ENCODE assay signal across 8 cellular contexts in the genomic region with DNA sequence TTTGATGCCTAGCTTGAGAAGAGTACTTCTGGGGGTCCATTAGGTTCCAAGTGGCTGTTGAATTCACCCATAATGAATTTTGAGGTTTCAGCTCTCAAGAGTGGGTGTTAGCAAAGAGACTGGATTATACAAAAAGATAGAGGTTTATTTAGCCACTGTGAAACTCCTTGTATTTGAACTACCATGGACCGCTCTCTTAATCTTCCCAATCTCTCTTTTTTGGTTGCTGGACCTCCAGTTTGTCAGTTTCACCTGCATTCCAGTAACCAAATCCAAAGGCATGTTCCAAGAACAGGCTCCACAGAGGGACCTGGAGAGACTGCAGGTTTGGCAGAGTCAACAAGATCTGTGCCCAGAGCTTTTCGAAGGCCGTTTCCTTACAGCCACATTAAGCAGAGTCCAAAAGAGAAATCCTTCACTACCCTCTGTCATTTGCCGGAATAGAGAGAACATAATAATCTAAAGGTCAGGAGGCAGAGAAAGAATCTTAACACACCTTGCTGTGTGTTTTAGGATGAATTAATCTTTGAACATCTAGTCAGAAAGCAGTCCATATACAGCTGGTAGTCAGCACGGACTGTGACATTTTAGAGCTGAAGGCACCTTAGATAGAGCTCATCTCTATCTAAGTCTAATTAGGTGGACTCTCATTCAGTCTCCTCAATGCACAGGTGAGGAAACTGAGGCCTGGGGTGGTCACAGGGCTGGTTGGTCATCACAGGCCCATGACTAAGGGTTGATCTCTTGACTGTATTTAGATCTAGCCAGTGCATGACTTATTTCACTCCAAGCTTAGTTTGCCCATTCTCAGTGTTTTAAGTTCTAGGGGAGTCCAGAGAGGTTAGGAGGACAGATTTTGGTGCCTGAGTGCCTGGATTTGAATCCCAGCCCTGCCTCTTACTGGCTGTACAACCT. TPM values are rescaled to one million over a fixed set of nuclear protein-coding genes. Genes with fewer than 3 reads are reported as not detected.
DNase-seq lines count a peak whose midpoint lies in the region; ATAC-seq and TF ChIP-seq lines count a peak whose summit lies in the region.

No MANE protein-coding gene starts in this region.

- H3K4me3 ChIP-seq in heart left ventricle = peak overlapping the region; percentile 75 to 97 (median 94)
- H3K4me3 ChIP-seq in left lung = peak overlapping the region; percentile 79 to 85
- peak overlapping the region; percentile 90 to 95 (median 93) for H3K4me3 ChIP-seq in upper lobe of left lung

- no peak for DNase-seq in heart left ventricle
- no peak for DNase-seq in left ventricle myocardium superior
- DNase-seq in activated naive CD8-positive, alpha-beta T cell treated with anti-CD3 and anti-CD28 coated beads, Interleukin-2, amount 50 U/mL, for 24 hours = no peak
- DNase-seq in left lung = no peak
- DNase-seq in upper lobe of left lung = no peak
- no peak for DNase-seq in left colon
- no peak for DNase-seq in WTC11 (ENCODE audit: low spot score)

- H3K27me3 ChIP-seq in heart left ventricle (no peaks in the 10 kb centered on the region), left lung (no peaks in the 10 kb centered on the region), upper lobe of left lung (no peaks in the 10 kb centered on the region)

- no peak for TF ChIP-seq POLR2A in heart left ventricle (IDR thresholded peaks at IDR 0.05)
- no peak for TF ChIP-seq POLR2A in upper lobe of left lung (IDR thresholded peaks at IDR 0.05)

- peaks cover 10% of the 10 kb centered on the region for H3K36me3 Mint-ChIP-seq in activated naive CD8-positive, alpha-beta T cell treated with anti-CD3 and anti-CD28 coated beads, Interleukin-2, amount 50 U/mL, for 24 hours (ENCODE audit: low read depth)
- no peaks in the 10 kb centered on the region for H3K36me3 Mint-ChIP-seq in WTC11

- H3K4me1 Mint-ChIP-seq in activated naive CD8-positive, alpha-beta T cell treated with anti-CD3 and anti-CD28 coated beads, Interleukin-2, amount 50 U/mL, for 24 hours = peaks cover 47% of the 10 kb centered on the region
- peaks cover 41% of the 10 kb centered on the region for H3K4me1 Mint-ChIP-seq in WTC11

- POLR2A ChIA-PET in WTC11 (lab: Charles Lee) = interaction anchor here (1.9 to 2.0 kb wide), 2 partner anchors 23 to 25 kb away, joined by 7 to 10 read pairs; no protein-coding TSS in a partner anchor

- peak overlapping the region; percentile 89 for H3K27ac Mint-ChIP-seq in activated naive CD8-positive, alpha-beta T cell treated with anti-CD3 and anti-CD28 coated beads, Interleukin-2, amount 50 U/mL, for 24 hours
- H3K27ac Mint-ChIP-seq in WTC11 = no peak overlapping the region

- H3K36me3 ChIP-seq in heart left ventricle = peaks cover 0 to 10% (median 0%) of the 10 kb centered on the region in 9 donors
- no peaks in the 10 kb centered on the region for H3K36me3 ChIP-seq in left lung
- no peaks in the 10 kb centered on the region for H3K36me3 ChIP-seq in upper lobe of left lung

- H3K27ac ChIP-seq in heart left ventricle (peak overlapping the region; percentile 80 to 97 (median 94)), left lung (peak overlapping the region; percentile 83 to 90), upper lobe of left lung (peak overlapping the region; percentile 92 to 99 (median 95))

- 64 to 67% (median 66%) methylated on average over 5 of the region's 5 CpGs for WGBS in heart left ventricle, 4 donors
- WGBS in upper lobe of left lung, 2 donors = 65 to 69% methylated on average over 5 of the region's 5 CpGs

- CTCF ChIA-PET in WTC11 (lab: Charles Lee) = interaction anchor here (1.2 to 4.3 kb wide), 8 partner anchors 10 to 195 kb away, joined by 3 to 37 read pairs (median 12); no protein-coding TSS in a partner anchor

- TF ChIP-seq CTCF in heart left ventricle (IDR thresholded peaks at IDR 0.05) (no peak), left lung (IDR thresholded peaks at IDR 0.05) (no peak), upper lobe of left lung (IDR thresholded peaks at IDR 0.05) (no peak), WTC11 (IDR thresholded peaks at IDR 0.05) (no peak)

- no peak overlapping the region for H3K4me3 Mint-ChIP-seq in activated naive CD8-positive, alpha-beta T cell treated with anti-CD3 and anti-CD28 coated beads, Interleukin-2, amount 50 U/mL, for 24 hours
- H3K4me3 Mint-ChIP-seq in WTC11 = no peak overlapping the region

- no peaks in the 10 kb centered on the region for H3K9me3 Mint-ChIP-seq in activated naive CD8-positive, alpha-beta T cell treated with anti-CD3 and anti-CD28 coated beads, Interleukin-2, amount 50 U/mL, for 24 hours
- H3K9me3 Mint-ChIP-seq in WTC11 = no peaks in the 10 kb centered on the region

- H3K27me3 Mint-ChIP-seq in activated naive CD8-positive, alpha-beta T cell treated with anti-CD3 and anti-CD28 coated beads, Interleukin-2, amount 50 U/mL, for 24 hours = no peaks in the 10 kb centered on the region
- H3K27me3 Mint-ChIP-seq in WTC11 (ENCODE audit: low read depth) = no peaks in the 10 kb centered on the region

- H3K4me1 ChIP-seq in heart left ventricle (peaks cover 0 to 75% (median 64%) of the 10 kb centered on the region in 12 donors), left lung (peaks cover 23 to 66% of the 10 kb centered on the region in 2 donors), upper lobe of left lung (peaks cover 44 to 61% (median 49%) of the 10 kb centered on the region in 4 donors)

- TF ChIP-seq EP300 in upper lobe of left lung (IDR thresholded peaks at IDR 0.05) = no peak

- no peak for ATAC-seq in heart left ventricle
- no peak for ATAC-seq in left ventricle myocardium superior
- no peak for ATAC-seq in activated naive CD8-positive, alpha-beta T cell treated with anti-CD3 and anti-CD28 coated beads, Interleukin-2, amount 50 U/mL, for 24 hours
- ATAC-seq in left lung = no peak
- ATAC-seq in upper lobe of left lung (ENCODE audit: low FRiP score in 2 of 2) = no peak
- no peak for ATAC-seq in left colon
- ATAC-seq in WTC11 = no peak
- ATAC-seq in GM19324 (IDR thresholded peaks at IDR 0.05; ENCODE audit: low FRiP score, unreplicated experiment) = no peak

- H3K9me3 ChIP-seq in heart left ventricle (no peaks in the 10 kb centered on the region), left lung (no peaks in the 10 kb centered on the region), upper lobe of left lung (no peaks in the 10 kb centered on the region)

- intact Hi-C loops in heart left ventricle (cut with DNase I) (loop anchor here in 7 of 10 donors (2.0 to 10.0 kb wide), 7 partner anchors 15 to 85 kb away; no protein-coding TSS in a partner anchor), left ventricle myocardium superior (cut with micrococcal nuclease) (no loop called here), left lung (cut with DNase I) (no loop called here), left colon (cut with DNase I, micrococcal nuclease) (no loop called here)

TF ChIP-seq in WTC11, 78 proteins besides CTCF, POLR2A, EP300 and RAD21:
- TF ChIP-seq ZNF121 (CRISPR knock-in tag; IDR thresholded peaks at IDR 0.05) (no peak), ZNF219 (CRISPR knock-in tag; IDR thresholded peaks at IDR 0.05; ENCODE audit: borderline replicate concordance) (no peak), OVOL2 (CRISPR knock-in tag; IDR thresholded peaks at IDR 0.05; ENCODE audit: borderline replicate concordance) (no peak), ZBTB21 (CRISPR knock-in tag; IDR thresholded peaks at IDR 0.05; ENCODE audit: borderline replicate concordance) (no peak), NR3C1 (CRISPR knock-in tag; conservative IDR thresholded peaks at IDR 0.05; ENCODE audit: low read depth) (no peak)

RNA-seq across cellular contexts. Expression of gene ABHD2, which starts 1.3 kb away (rescaled TPM):
- total RNA-seq in heart left ventricle (100 to 1,000 TPM in 6 of 9 donors, 10 to 100 TPM in 3; 53.4 to 243 (median 128) TPM), left ventricle myocardium superior (84.4 TPM), left lung (100 to 1,000 TPM; 214 to 231 TPM), upper lobe of left lung (100 to 1,000 TPM in 5 of 6 donors, 10 to 100 TPM in 1; 84.1 to 230 (median 174) TPM), left colon (100 to 1,000 TPM; 100 to 112 TPM), WTC11 (2021) (26.2 to 29.7 TPM (median 29.5 TPM) in 3 replicates)
- 100 to 1,000 TPM in 1 of 2 donors, 1 to 10 TPM in 1; 8.6 to 112 TPM for polyA plus RNA-seq in heart left ventricle

Comparison
In these comparisons a context has a peak if more than half of its experiments do, and no peak if none do; other contexts are left out.
1. intact Hi-C loops: an anchor here in heart left ventricle (2.0 to 10.0 kb wide); none called in left ventricle myocardium superior, left lung and left colon.